In genomic region chr5:132961887-132962286, GRCh38 we compare ENCODE assay signal across 8 cellular contexts. TPM values are rescaled to one million over a fixed set of nuclear protein-coding genes. Genes with fewer than 3 reads are reported as not detected.
DNase-seq lines count a peak whose midpoint lies in the region; ATAC-seq, FAIRE-seq and TF ChIP-seq lines count a peak whose summit lies in the region.

No MANE protein-coding gene starts in this region.

- no peak overlapping the region for H3K4ac ChIP-seq in H1 (replicated peaks; ENCODE audit: insufficient read length, low read depth, low read length)

- FAIRE-seq in H1 (lab: Jason Lieb, UNC), result no peak

- no peak overlapping the region for H3K14ac ChIP-seq in H1 (ENCODE audit: insufficient read length)

- H4K20me1 ChIP-seq in DOHH2 (ENCODE audit: control insufficient read depth, insufficient read depth, low read depth, low read length), result peaks cover 16% of the 10 kb centered on the region; the same call in 1 of the 2 replicates
- peaks cover 17% of the 10 kb centered on the region for H4K20me1 ChIP-seq in OCI-LY3 (ENCODE audit: insufficient read depth, low read length)
- H4K20me1 ChIP-seq in H1 (replicated peaks in 1 of 2; ENCODE audit: control insufficient read depth in 1 of 2, insufficient read depth in 2 of 2, low read length in 2 of 2), result peaks cover 2 to 7% of the 10 kb centered on the region in 2 experiments
- H4K20me1 ChIP-seq in neural cell (ENCODE audit: insufficient read depth), result no peaks in the 10 kb centered on the region

- POLR2A ChIA-PET in H1 (lab: Charles Lee; ENCODE audit: partially characterized antibody), result interaction anchor here (0.7 to 7.3 kb wide), 13 partner anchors 7 to 357 kb away, joined by 3 to 104 read pairs (median 4); partner anchors contain the start of genes GDF9, HSPA4, UQCRQ and ZCCHC10

- no peak for ATAC-seq in GM18868 (IDR thresholded peaks at IDR 0.05; ENCODE audit: unreplicated experiment)

- no peak overlapping the region for H2BK120ac ChIP-seq in H1 (replicated peaks; ENCODE audit: low read depth, low read length)

- H3F3A ChIP-seq in DOHH2 (ENCODE audit: control insufficient read depth, insufficient read depth) (peaks cover 6% of the 10 kb centered on the region; the same call in 1 of the 2 replicates), neural cell (ENCODE audit: insufficient read depth, low read length, poor library complexity, severe bottlenecking) (no peaks in the 10 kb centered on the region)

- TF ChIP-seq RAD21 in H1 (IDR thresholded peaks at IDR 0.05 in 1 of 2, conservative IDR thresholded peaks at IDR 0.05 in 1 of 2; ENCODE audit: low read depth in 2 of 2, low read length in 2 of 2) (no peak), neural cell (conservative IDR thresholded peaks at IDR 0.05) (no peak)

- H2BK20ac ChIP-seq in H1 (ENCODE audit: low read length), result no peak overlapping the region

- no peak overlapping the region for H3K18ac ChIP-seq in H1 (ENCODE audit: extremely low read depth, low read length)

- H2BK5ac ChIP-seq in H1 (ENCODE audit: low read depth, low read length), result no peak overlapping the region

- TF ChIP-seq CTCF in DOHH2 (IDR thresholded peaks at IDR 0.05; ENCODE audit: low read depth, low read length, poor library complexity, severe bottlenecking) (no peak), OCI-LY3 (IDR thresholded peaks at IDR 0.05; ENCODE audit: low read depth, low read length) (no peak), H1 (IDR thresholded peaks at IDR 0.05; ENCODE audit: control extremely low read depth in 1 of 3, insufficient read depth in 1 of 3, low read depth in 1 of 3, low read length in 3 of 3) (no peak), neural cell (IDR thresholded peaks at IDR 0.05; ENCODE audit: poor library complexity, severe bottlenecking) (no peak)

- H4K91ac ChIP-seq in H1 (replicated peaks; ENCODE audit: insufficient read length, low read length), result no peak overlapping the region

- no peak overlapping the region for H2AFZ ChIP-seq in OCI-LY3 (ENCODE audit: low read depth, low read length)
- H2AFZ ChIP-seq in H1 (ENCODE audit: low read length), result no peak overlapping the region
- H2AFZ ChIP-seq in neural cell (ENCODE audit: low read depth, low read length), result peak overlapping the region; percentile 83

- H3K4me3 ChIP-seq in DOHH2 (ENCODE audit: low read length) (peak overlapping the region; percentile 96), OCI-LY3 (ENCODE audit: low read length) (peak overlapping the region; percentile 90), H1 (ENCODE audit: extremely low read depth in 1 of 4, insufficient read depth in 2 of 4, low read depth in 3 of 4, low read length in 4 of 4) (peak overlapping the region; percentile 77 to 95 (median 86)), neural cell (ENCODE audit: low read length) (peak overlapping the region; percentile 87)

- H3K79me2 ChIP-seq in DOHH2 (ENCODE audit: control insufficient read depth, low read length) (peaks cover 63% of the 10 kb centered on the region), OCI-LY3 (ENCODE audit: low read length) (peaks cover 62% of the 10 kb centered on the region), H1 (ENCODE audit: control insufficient read depth in 1 of 2, insufficient read depth in 2 of 2, low read length in 2 of 2) (peaks cover 35 to 60% of the 10 kb centered on the region in 2 experiments), neural cell (replicated peaks; ENCODE audit: insufficient read depth, low read length) (peaks cover 63% of the 10 kb centered on the region)

- CTCF ChIA-PET in H1 (lab: Charles Lee; ENCODE audit: partially characterized antibody), result interaction anchor here (0.7 to 1.7 kb wide), 2 partner anchors 52 to 55 kb away, joined by 3 read pairs; no protein-coding TSS in a partner anchor

- H2BK12ac ChIP-seq in H1 (ENCODE audit: low read depth, low read length), result no peak overlapping the region

- no peaks in the 10 kb centered on the region for H3K79me1 ChIP-seq in H1 (ENCODE audit: low read depth, low read length)

- DNase-seq in H1 (ENCODE audit: low read depth in 1 of 2, low spot score in 2 of 2) (no peak), iPS-NIHi7 (ENCODE audit: extremely low spot score) (no peak), 8988T (no peak), NCI-H1048 (lab: John Stamatoyannopoulos, UW) (no peak)

- no peak overlapping the region for H3K56ac ChIP-seq in H1 (replicated peaks; ENCODE audit: insufficient read length, low read depth, low read length)

- H3K36me3 ChIP-seq in DOHH2 (ENCODE audit: control insufficient read depth, low read length) (peaks cover 18% of the 10 kb centered on the region), OCI-LY3 (replicated peaks; ENCODE audit: low read depth, low read length) (no peaks in the 10 kb centered on the region), H1 (ENCODE audit: control insufficient read depth in 2 of 4, insufficient read depth in 4 of 4, low read length in 3 of 4) (no peaks in the 10 kb centered on the region), neural cell (ENCODE audit: insufficient read depth, low read length) (no peaks in the 10 kb centered on the region)

- H3K23me2 ChIP-seq in H1 (ENCODE audit: low read depth, low read length), result peaks cover 10% of the 10 kb centered on the region

- no peak for TF ChIP-seq POLR2A in H1 (IDR thresholded peaks at IDR 0.05; ENCODE audit: control extremely low read depth in 1 of 2, low read depth in 2 of 2, low read length in 2 of 2)

- H3K4me2 ChIP-seq in DOHH2 (ENCODE audit: low read length), result peak overlapping the region; percentile 97
- peak overlapping the region; percentile 81 for H3K4me2 ChIP-seq in OCI-LY3 (ENCODE audit: low read length)
- peak overlapping the region; percentile 76 to 83 for H3K4me2 ChIP-seq in H1 (ENCODE audit: insufficient read depth in 1 of 2, low read depth in 2 of 2, low read length in 2 of 2)
- H3K4me2 ChIP-seq in neural cell (ENCODE audit: low read length), result peak overlapping the region; percentile 91

- WGBS in H1 (ENCODE audit: extremely low coverage in 1 of 2, insufficient coverage in 1 of 2, insufficient read length in 1 of 2, insufficient replicate concordance in 2 of 2, low coverage in 1 of 2, low lambda C conversion rate in 2 of 2, missing lambda C conversion rate in 1 of 2), 2 experiments, result 50% methylated on average over 5 of the region's 5 CpGs; no CpG with 5 or more reads in 1 of the 2 experiments

- H2AK5ac ChIP-seq in H1 (ENCODE audit: low read depth, low read length), result no peak overlapping the region

- H3K9me3 ChIP-seq in DOHH2 (ENCODE audit: control insufficient read depth, insufficient read depth, low read length), result no peaks in the 10 kb centered on the region
- H3K9me3 ChIP-seq in OCI-LY3 (ENCODE audit: insufficient read depth, low read length), result no peaks in the 10 kb centered on the region
- no peaks in the 10 kb centered on the region for H3K9me3 ChIP-seq in H1 (ENCODE audit: insufficient read depth in 2 of 2, low read depth in 1 of 2, low read length in 1 of 2)
- H3K9me3 ChIP-seq in neural cell (ENCODE audit: low read length), result no peaks in the 10 kb centered on the region

- peaks cover 29% of the 10 kb centered on the region for H3K4me1 ChIP-seq in DOHH2 (ENCODE audit: control insufficient read depth, low read length)
- H3K4me1 ChIP-seq in OCI-LY3 (ENCODE audit: low read length), result peaks cover 11% of the 10 kb centered on the region; the same call in 1 of the 2 replicates
- H3K4me1 ChIP-seq in H1 (replicated peaks in 1 of 4; ENCODE audit: control insufficient read depth in 3 of 4, insufficient read depth in 4 of 4, low read length in 3 of 4), result no peaks in the 10 kb centered on the region

- H3K23ac ChIP-seq in H1 (ENCODE audit: insufficient read length), result no peak overlapping the region

- H4K5ac ChIP-seq in H1 (ENCODE audit: insufficient read length, low read depth, low read length), result no peak overlapping the region

- no peak overlapping the region for H4K8ac ChIP-seq in H1 (ENCODE audit: extremely low read depth, insufficient read depth, low read length)

- H3K27me3 ChIP-seq in DOHH2 (ENCODE audit: control insufficient read depth, low read length) (no peaks in the 10 kb centered on the region), OCI-LY3 (ENCODE audit: low read depth, low read length) (no peaks in the 10 kb centered on the region), H1 (replicated peaks in 1 of 4; ENCODE audit: control insufficient read depth in 3 of 4, extremely low read depth in 1 of 4, insufficient read depth in 3 of 4, low read length in 3 of 4) (no peaks in the 10 kb centered on the region), neural cell (ENCODE audit: insufficient read depth, low read depth, low read length) (no peaks in the 10 kb centered on the region)

- H3K9ac ChIP-seq in OCI-LY3 (ENCODE audit: low read length) (peak overlapping the region; percentile 82), H1 (replicated peaks in 1 of 4; ENCODE audit: extremely low read depth in 1 of 4, low read depth in 3 of 4, low read length in 3 of 4) (peak overlapping the region; percentile 84 to 98 (median 95)), neural cell (ENCODE audit: low read length) (peak overlapping the region; percentile 98)

- H3K9me2 ChIP-seq in DOHH2 (replicated peaks; ENCODE audit: control insufficient read depth, low read length), result no peaks in the 10 kb centered on the region
- H3K9me2 ChIP-seq in neural cell (ENCODE audit: insufficient read depth, low read length), result no peaks in the 10 kb centered on the region

- H3K27ac ChIP-seq in DOHH2 (ENCODE audit: low read depth, low read length) (no peak overlapping the region), OCI-LY3 (ENCODE audit: low read length) (no peak overlapping the region), H1 (ENCODE audit: low read depth, low read length) (no peak overlapping the region), neural cell (ENCODE audit: low read length) (peak overlapping the region; percentile 95)

- H2BK15ac ChIP-seq in H1 (ENCODE audit: low read length), result no peak overlapping the region

- TF ChIP-seq EP300 in H1 (IDR thresholded peaks at IDR 0.05; ENCODE audit: borderline replicate concordance in 1 of 2, low read depth in 2 of 2, low read length in 2 of 2) (no peak), neural cell (conservative IDR thresholded peaks at IDR 0.05; ENCODE audit: poor library complexity, severe bottlenecking) (no peak)

TF ChIP-seq in H1, 55 proteins besides CTCF, POLR2A, EP300 and RAD21 (continues in another document):
- no peak for TF ChIP-seq TAF7 (optimal IDR thresholded peaks at IDR 0.05; ENCODE audit: borderline replicate concordance, low read depth, low read length)

TF ChIP-seq in neural cell, 6 proteins besides CTCF, POLR2A, EP300 and RAD21:
- TF ChIP-seq POLR2AphosphoS5 (IDR thresholded peaks at IDR 0.05), result no peak

RNA-seq across cellular contexts. Expression of gene AFF4, which starts 1.5 kb away (rescaled TPM):
- 61.4 and 63.7 TPM in 2 replicates for total RNA-seq in H1 (2021; fragmentation: NEBNext Ultra II Directional; extraction: Animal tissue kit (Norgen Biotek cat#: 25700))
- 12.0 and 12.7 TPM in 2 replicates for polyA plus RNA-seq in H1 (2011; rRNA removed)
- polyA plus RNA-seq in H1 (2011; cell fraction: cytosol; rRNA removed), result 12.8 TPM
- polyA plus RNA-seq in H1 (2011; cell fraction: nucleus; rRNA removed), result 28.4 TPM
- 11.5 to 28.2 TPM (median 19.3 TPM) in 4 replicates for polyA plus RNA-seq in H1 (2012, experiment 1 of 2)
- 0.92 TPM for polyA plus RNA-seq in H1 (2012, experiment 2 of 2)
- 28.4 TPM for polyA plus RNA-seq in H1 (2013, experiment 1 of 2)
- polyA plus RNA-seq in H1 (2013, experiment 2 of 2), result 26.1 TPM
- 73.3 and 98.7 TPM in 2 replicates for polyA minus RNA-seq in H1 (2011; rRNA and poly(A)+ RNA removed)
- 44.0 TPM for polyA minus RNA-seq in H1 (2011; cell fraction: cytosol; rRNA and poly(A)+ RNA removed)
- polyA minus RNA-seq in H1 (2011; cell fraction: nucleus; rRNA and poly(A)+ RNA removed), result 73.7 TPM
- polyA plus RNA-seq in neural cell, result 54.0 and 60.6 TPM in 2 replicates
- 158 and 199 TPM in 2 replicates for polyA minus RNA-seq in neural cell
